ENCODE assay signal across 2 cellular contexts in the genomic region with DNA sequence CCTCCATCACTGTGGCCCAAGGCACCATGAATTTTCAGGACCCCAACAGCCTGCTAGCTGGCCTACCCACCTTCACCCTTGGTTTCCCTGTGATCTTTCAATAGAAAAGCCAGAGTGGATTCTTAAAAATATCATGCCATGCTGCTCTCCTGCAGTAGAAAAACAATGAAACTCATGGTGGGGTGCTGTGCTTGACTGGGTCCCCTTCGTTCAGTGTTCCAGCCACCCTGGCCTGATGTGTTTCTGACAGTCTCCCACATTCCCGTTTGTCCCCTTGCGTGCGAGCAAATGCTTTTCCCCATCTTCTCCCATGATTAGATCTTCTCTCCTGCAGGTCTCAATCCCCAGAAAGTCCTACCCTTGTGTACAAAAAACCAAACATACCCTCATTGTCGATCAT.
TF ChIP-seq lines count a peak whose summit lies in the region.

No MANE protein-coding gene starts in this region.

TF ChIP-seq in A549, 52 proteins besides CTCF, POLR2A, EP300 and RAD21:
- no peak for TF ChIP-seq BCL3 (IDR thresholded peaks at IDR 0.05)
- TF ChIP-seq TFCP2L1 (CRISPR knock-in tag; IDR thresholded peaks at IDR 0.05), result no peak
- no peak for TF ChIP-seq NFE2L2 (conservative IDR thresholded peaks at IDR 0.05; ENCODE audit: low read length)
- TF ChIP-seq CHD2 (IDR thresholded peaks at IDR 0.05; ENCODE audit: low read length, partially characterized antibody), result no peak
- no peak for TF ChIP-seq CBX2 (IDR thresholded peaks at IDR 0.05; ENCODE audit: borderline replicate concordance, low read depth)
- no peak for TF ChIP-seq EHMT2 (IDR thresholded peaks at IDR 0.05; ENCODE audit: low read depth)
- TF ChIP-seq RCOR1 (IDR thresholded peaks at IDR 0.05; ENCODE audit: low read depth, low read length), result no peak
- no peak for TF ChIP-seq KDM5A (IDR thresholded peaks at IDR 0.05)
- no peak for TF ChIP-seq JUN (IDR thresholded peaks at IDR 0.05)
- no peak for TF ChIP-seq CHD4 (IDR thresholded peaks at IDR 0.05; ENCODE audit: borderline replicate concordance)
- TF ChIP-seq FOSL2 (IDR thresholded peaks at IDR 0.05), result no peak
- TF ChIP-seq FOSL2 (CRISPR knock-in tag; IDR thresholded peaks at IDR 0.05), result no peak
- no peak for TF ChIP-seq TP53 (CRISPR knock-in tag; IDR thresholded peaks at IDR 0.05)
- TF ChIP-seq RFX5 (IDR thresholded peaks at IDR 0.05), result no peak
- TF ChIP-seq NPAS2 (CRISPR knock-in tag; IDR thresholded peaks at IDR 0.05; ENCODE audit: borderline replicate concordance), result no peak
- no peak for TF ChIP-seq BHLHE40 (IDR thresholded peaks at IDR 0.05; ENCODE audit: low read depth, low read length)
- TF ChIP-seq JUNB (IDR thresholded peaks at IDR 0.05), result no peak
- TF ChIP-seq E2F6 (IDR thresholded peaks at IDR 0.05; ENCODE audit: borderline replicate concordance, low read depth), result no peak
- no peak for TF ChIP-seq ATOH8 (CRISPR knock-in tag; IDR thresholded peaks at IDR 0.05; ENCODE audit: low read depth)
- no peak for TF ChIP-seq ESRRA (IDR thresholded peaks at IDR 0.05; ENCODE audit: borderline replicate concordance, low read length)

TF ChIP-seq in HCT116, 20 proteins besides CTCF, POLR2A, EP300 and RAD21:
- TF ChIP-seq FOSL1 (IDR thresholded peaks at IDR 0.05; ENCODE audit: low read depth) (no peak), EZH2 (IDR thresholded peaks at IDR 0.05) (no peak), POLR2AphosphoS5 (IDR thresholded peaks at IDR 0.05; ENCODE audit: low read depth, low read length) (no peak), SRF (IDR thresholded peaks at IDR 0.05; ENCODE audit: low read depth) (no peak), CBX3 (IDR thresholded peaks at IDR 0.05; ENCODE audit: low read depth) (no peak), CEBPB (IDR thresholded peaks at IDR 0.05; ENCODE audit: low read depth) (no peak), JUND (IDR thresholded peaks at IDR 0.05) (no peak), ZBTB33 (IDR thresholded peaks at IDR 0.05; ENCODE audit: extremely low read depth, insufficient replicate concordance, low read length) (no peak), SIN3A (IDR thresholded peaks at IDR 0.05; ENCODE audit: low read depth) (no peak)
